ENCODE assay signal across 1 cellular context in genomic region chr6:41728073-41728936, GRCh38.
A peak's percentile ranks its signal among the peaks of the same experiment; 100 is the strongest.
TF ChIP-seq lines count a peak whose summit lies in the region.

No MANE protein-coding gene starts in this region.

TF ChIP-seq in HepG2, 621 proteins besides CTCF, POLR2A, EP300 and RAD21 (continued from another document):
- TF ChIP-seq ZBTB40 (IDR thresholded peaks at IDR 0.05) (no peak), ZBTB40 (CRISPR knock-in tag; IDR thresholded peaks at IDR 0.05) (no peak), SRSF1 (optimal IDR thresholded peaks at IDR 0.05; ENCODE audit: low read depth, low read length) (peak; percentile 71), ZBTB33 (CRISPR knock-in tag; IDR thresholded peaks at IDR 0.05) (no peak), FOXC1 (CRISPR knock-in tag; IDR thresholded peaks at IDR 0.05; ENCODE audit: borderline replicate concordance) (no peak), DPF2 (CRISPR knock-in tag; IDR thresholded peaks at IDR 0.05; ENCODE audit: borderline replicate concordance, low read depth) (no peak), ZNF501 (CRISPR knock-in tag; IDR thresholded peaks at IDR 0.05) (no peak), ZBTB1 (CRISPR knock-in tag; IDR thresholded peaks at IDR 0.05; ENCODE audit: borderline replicate concordance) (no peak), TBL1XR1 (IDR thresholded peaks at IDR 0.05; ENCODE audit: borderline replicate concordance, low read length, partially characterized antibody) (no peak), MLX (CRISPR knock-in tag; IDR thresholded peaks at IDR 0.05) (no peak), ZNF572 (CRISPR knock-in tag; IDR thresholded peaks at IDR 0.05) (no peak), REPIN1 (CRISPR knock-in tag; IDR thresholded peaks at IDR 0.05; ENCODE audit: borderline replicate concordance, low read depth) (no peak), ZNF256 (CRISPR knock-in tag; conservative IDR thresholded peaks at IDR 0.05) (no peak), ZBTB8A (CRISPR knock-in tag; IDR thresholded peaks at IDR 0.05; ENCODE audit: borderline replicate concordance, low read depth) (no peak), ZMYM3 (CRISPR knock-in tag; IDR thresholded peaks at IDR 0.05) (0 out of 2 replicates have a peak, but pooled peaks have one; percentile 35), ERF (CRISPR knock-in tag; IDR thresholded peaks at IDR 0.05) (0 out of 2 replicates have a peak, but pooled peaks have one; percentile 19), ATF5 (CRISPR knock-in tag; IDR thresholded peaks at IDR 0.05; ENCODE audit: low read depth) (no peak)
